In the genomic region with DNA sequence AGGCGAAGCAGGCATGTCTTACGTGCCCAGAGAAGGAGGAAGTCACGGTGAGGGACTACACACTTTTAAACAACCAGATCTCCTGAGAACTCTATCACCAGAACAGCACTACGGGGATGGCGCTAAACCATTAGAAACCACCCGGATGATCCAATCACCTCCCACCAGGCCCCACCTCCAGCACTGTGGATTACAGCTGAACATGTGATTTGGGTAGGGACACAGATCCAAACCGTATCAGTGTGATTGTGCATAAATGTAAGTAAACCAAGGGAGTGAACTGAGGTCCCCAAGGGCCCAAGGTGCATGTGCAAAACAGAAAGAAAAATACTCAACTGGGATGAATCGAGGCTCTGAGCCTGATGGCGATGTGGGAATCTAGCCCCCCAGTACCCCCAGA, we compare ENCODE assay signal across 16 cellular contexts.
A peak's percentile ranks its signal among the peaks of the same experiment; 100 is the strongest.
DNase-seq lines count a peak whose midpoint lies in the region; ATAC-seq and TF ChIP-seq lines count a peak whose summit lies in the region.
"Had no signal": no experiment of that assay in that cellular context is flagged by ENCODE, and none has a peak within 500 bp of the region (broad histone marks: within the 10 kb centered on the region; RNA-seq: fewer than 3 reads in every experiment).

No MANE protein-coding gene starts in this region.

- TF ChIP-seq EP300 in esophagus muscularis mucosa (IDR thresholded peaks at IDR 0.05): no peak

- no peak overlapping the region for H3K27ac ChIP-seq in esophagus muscularis mucosa (replicated peaks in 1 of 4)
- H3K27ac ChIP-seq in lung (ENCODE audit: low read depth in 1 of 2, low read length in 1 of 2): no peak overlapping the region
- H3K27ac ChIP-seq in vagina: no peak overlapping the region

- intact Hi-C loops in cardiac septum (cut with DNase I): no loop called here
- intact Hi-C loops in left ventricle myocardium superior (cut with micrococcal nuclease): no loop called here
- intact Hi-C loops in esophagus muscularis mucosa (cut with DNase I): no loop called here
- intact Hi-C loops in vagina (cut with DNase I): no loop called here

- 93% methylated on average over 9 of the region's 9 CpGs for WGBS in esophagus muscularis mucosa
- WGBS in lung, 2 donors: 88% methylated on average over 9 of the region's 9 CpGs

- TF ChIP-seq CTCF in esophagus muscularis mucosa (IDR thresholded peaks at IDR 0.05) (no peak), lung (IDR thresholded peaks at IDR 0.05; ENCODE audit: control extremely low read depth, extremely low read depth) (no peak), vagina (IDR thresholded peaks at IDR 0.05) (no peak)

- DNase-seq in cardiac septum (ENCODE audit: low spot score) (peak; percentile 33), left ventricle myocardium superior (no peak), esophagus muscularis mucosa (ENCODE audit: extremely low spot score) (peak; percentile 62), lung (ENCODE audit: low spot score) (peak; percentile 6), vagina (ENCODE audit: extremely low spot score in 2 of 2) (peak; percentile 58 to 65), NCI-H510A (lab: John Stamatoyannopoulos, UW) (no peak), SKM-1 treated with dmso at 0.1 percent for 144 hours (lab: John Stamatoyannopoulos, UW; ENCODE audit: unreplicated experiment) (no peak)
- DNase-seq: C1 segment of cervical spinal cord; Calu3; CD4-positive, alpha-beta memory T cell; COR-L47; DMS153; DND-41; GOT3; HFFc6 had no signal

- H3K36me3 ChIP-seq in esophagus muscularis mucosa: no peaks in the 10 kb centered on the region
- H3K36me3 ChIP-seq in lung (ENCODE audit: control insufficient read depth in 2 of 2, insufficient read depth in 2 of 2, low read length in 2 of 2): no peaks in the 10 kb centered on the region
- no peaks in the 10 kb centered on the region for H3K36me3 ChIP-seq in vagina
- H3K36me3 ChIP-seq: HAP-1 had no signal

- H3K27me3 ChIP-seq in esophagus muscularis mucosa (no peaks in the 10 kb centered on the region), lung (ENCODE audit: control insufficient read depth, insufficient read depth) (no peaks in the 10 kb centered on the region), vagina (no peaks in the 10 kb centered on the region)

- ATAC-seq in left ventricle myocardium superior (no peak), lung (ENCODE audit: insufficient read depth, low FRiP score) (no peak)

- H3K4me1 ChIP-seq in esophagus muscularis mucosa (no peaks in the 10 kb centered on the region), lung (ENCODE audit: control insufficient read depth in 2 of 2, insufficient read depth in 2 of 2, low read length in 2 of 2) (no peaks in the 10 kb centered on the region), vagina (no peaks in the 10 kb centered on the region)
- H3K4me1 ChIP-seq: HAP-1 had no signal

- H3K4me3 ChIP-seq in esophagus muscularis mucosa: no peak overlapping the region
- H3K4me3 ChIP-seq in lung: no peak overlapping the region
- H3K4me3 ChIP-seq in vagina: no peak overlapping the region
- H3K4me3 ChIP-seq: HAP-1 had no signal

- H3K9me3 ChIP-seq in esophagus muscularis mucosa: peaks cover 0 to 4% (median 0%) of the 10 kb centered on the region in 4 donors
- peaks cover 0 to 7% of the 10 kb centered on the region in 2 donors for H3K9me3 ChIP-seq in lung (ENCODE audit: control insufficient read depth in 2 of 2, insufficient read depth in 1 of 2, low read length in 1 of 2)
- no peaks in the 10 kb centered on the region for H3K9me3 ChIP-seq in vagina
- H3K9me3 ChIP-seq: HAP-1 had no signal

- TF ChIP-seq POLR2A in esophagus muscularis mucosa (IDR thresholded peaks at IDR 0.05; ENCODE audit: low read depth): no peak
- no peak for TF ChIP-seq POLR2A in vagina (IDR thresholded peaks at IDR 0.05)

Comparison
In these comparisons a context has a peak if more than half of its experiments do, and no peak if none do; other contexts are left out.
1. DNase-seq: peak in cardiac septum (single experiment), esophagus muscularis mucosa (single experiment), lung (single experiment) and vagina (2 of 2); none in left ventricle myocardium superior (single experiment), NCI-H510A (single experiment) and SKM-1 treated with dmso at 0.1 percent for 144 hours (single experiment).